15 cellular contexts compared by ENCODE assay signal in genomic region chr17:33463887-33464286, GRCh38.
"Had no signal": no experiment of that assay in that cellular context is flagged by ENCODE, and none has a peak within 500 bp of the region (broad histone marks: within the 10 kb centered on the region; RNA-seq: fewer than 3 reads in every experiment).

No MANE protein-coding gene starts in this region.

- ATAC-seq: activated T-cell treated with anti-CD3 and anti-CD28 coated beads, Interleukin-2, amount 50 U/mL, for 72 hours; gastrocnemius medialis; lower lobe of right lung; mucosa of descending colon; natural killer cell treated with Interleukin-12 subunit alpha and Interleukin-12 subunit beta and Interleukin-15 and Interleukin-18, amount 100 ng/mL, for 72 hours; right lobe of liver; stimulated activated naive CD8-positive, alpha-beta T cell treated with anti-CD3 and anti-CD28 coated beads, Interleukin-15, Interleukin-2, amounts not matched to agents 100 U/mL and 50 U/mL, for 24 hours had no signal

- H3K36me3 ChIP-seq: ascending aorta, cardiac muscle cell, gastrocnemius medialis, lower lobe of right lung, right lobe of liver, suprapubic skin, upper lobe of left lung had no signal

- H3K27me3 ChIP-seq: ascending aorta, cardiac muscle cell, gastrocnemius medialis, right lobe of liver, upper lobe of left lung had no signal

- DNase-seq: activated CD4-positive, alpha-beta memory T cell treated with anti-CD3 and anti-CD28 coated beads for 36 hours; activated naive CD8-positive, alpha-beta T cell treated with anti-CD3 and anti-CD28 coated beads, Interleukin-2, amount 10 ng/mL, durations not matched to agents 7 days and 5 days; activated T-cell treated with anti-CD3 and anti-CD28 coated beads, Interleukin-2, amount 50 U/mL, for 72 hours; gastrocnemius medialis; lower lobe of right lung; mucosa of descending colon; occipital lobe; right lobe of liver; stimulated activated CD4-positive, alpha-beta T cell treated with anti-CD3 and anti-CD28 coated beads, Interleukin-2, amount 100 ng/mL, for 48 hours; stimulated activated naive CD8-positive, alpha-beta T cell treated with anti-CD3 and anti-CD28 coated beads, Interleukin-15, Interleukin-2, amounts not matched to agents 100 U/mL and 50 U/mL, for 24 hours; upper lobe of left lung had no signal

- H3K4me1 ChIP-seq: ascending aorta, gastrocnemius medialis, lower lobe of right lung, right lobe of liver, suprapubic skin, upper lobe of left lung had no signal

- H3K9me3 ChIP-seq: ascending aorta, gastrocnemius medialis, lower lobe of right lung, mucosa of descending colon, right lobe of liver, suprapubic skin, upper lobe of left lung had no signal

- H3K27ac ChIP-seq: ascending aorta, cardiac muscle cell, gastrocnemius medialis, lower lobe of right lung, right lobe of liver, suprapubic skin, upper lobe of left lung had no signal

- H3K4me3 ChIP-seq: ascending aorta, cardiac muscle cell, gastrocnemius medialis, lower lobe of right lung, mucosa of descending colon, right lobe of liver, suprapubic skin, upper lobe of left lung had no signal
